10 cellular contexts compared by ENCODE assay signal in the genomic region with DNA sequence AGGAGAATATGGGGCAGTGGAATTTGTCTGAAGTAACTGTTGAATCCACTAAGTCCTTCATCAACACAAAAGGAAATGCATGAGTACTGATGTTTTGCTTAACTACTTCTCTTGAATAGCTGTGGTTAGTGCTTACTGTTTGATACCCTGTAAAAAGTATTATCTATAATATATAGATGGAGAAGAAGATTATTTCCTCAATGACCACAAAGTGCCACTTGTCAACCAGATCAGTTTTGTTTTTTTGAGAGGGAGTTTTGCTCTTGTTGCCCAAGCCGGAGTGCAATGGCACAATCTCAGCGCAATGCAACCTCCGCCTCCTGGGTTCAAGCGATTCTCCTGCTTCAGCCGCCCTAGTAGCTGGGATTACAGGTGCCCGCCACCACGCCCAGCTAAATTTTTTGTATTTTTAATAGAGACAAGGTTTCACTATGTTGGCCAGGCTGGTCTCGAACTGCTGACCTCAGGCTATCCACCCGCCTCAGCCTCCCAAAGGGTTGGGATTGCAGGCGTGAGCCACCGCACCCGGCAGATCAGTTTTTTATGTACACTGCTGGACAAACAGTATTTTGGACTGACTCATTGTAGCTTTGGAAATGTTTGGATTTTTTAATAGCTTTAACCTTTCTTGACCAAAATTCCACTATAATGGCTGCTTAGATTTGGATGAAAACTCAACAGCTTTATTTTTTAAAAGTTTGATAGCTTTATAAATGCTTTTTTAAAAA. TPM values are rescaled to one million over a fixed set of nuclear protein-coding genes. Genes with fewer than 3 reads are reported as not detected.
DNase-seq lines count a peak whose midpoint lies in the region; ATAC-seq, FAIRE-seq and TF ChIP-seq lines count a peak whose summit lies in the region.
"Had no signal": no experiment of that assay in that cellular context is flagged by ENCODE, and none has a peak within 500 bp of the region (broad histone marks: within the 10 kb centered on the region; RNA-seq: fewer than 3 reads in every experiment).

No MANE protein-coding gene starts in this region.

- no peak overlapping the region for H2AFZ ChIP-seq in OCI-LY1 (ENCODE audit: low read length)

- no peak overlapping the region for H3K4me3 Mint-ChIP-seq in chondrocyte (ENCODE audit: unreplicated experiment)

- H3K4me1 ChIP-seq in OCI-LY1 (ENCODE audit: insufficient read depth, low read length, severe bottlenecking) (peaks cover 28% of the 10 kb centered on the region), pancreas (peaks cover 8 to 21% (median 11%) of the 10 kb centered on the region in 3 donors)

- DNase-seq in chondrocyte (ENCODE audit: low spot score) (no peak), retinal pigment epithelial cell (ENCODE audit: low read depth) (no peak), HPDE6-E6E7 (ENCODE audit: extremely low spot score) (no peak), pancreas (no peak)
- DNase-seq: foreskin melanocyte; NCI-H2081; stimulated activated CD4-positive, alpha-beta T cell treated with anti-CD3 and anti-CD28 coated beads, Interleukin-4, amount 100 ng/mL, for 4 hours had no signal

- H3K9ac ChIP-seq in OCI-LY1 (ENCODE audit: low read length), result peak overlapping the region; percentile 71; the same call in 1 of the 2 replicates

- H3K4me2 ChIP-seq in OCI-LY1 (ENCODE audit: low read length), result peak overlapping the region; percentile 65

- H3K79me2 ChIP-seq in OCI-LY1 (ENCODE audit: insufficient read depth, low read length), result peaks cover 25% of the 10 kb centered on the region

- H3K27ac Mint-ChIP-seq in chondrocyte (ENCODE audit: unreplicated experiment), result peak overlapping the region; percentile 17

- H3K9me3 Mint-ChIP-seq in chondrocyte (ENCODE audit: low read depth), result no peaks in the 10 kb centered on the region

- peak overlapping the region; percentile 10 for H3K4me3 ChIP-seq in GM12875 (ENCODE audit: low read depth, low read length)
- peak overlapping the region; percentile 100 for H3K4me3 ChIP-seq in OCI-LY1 (ENCODE audit: low read depth, low read length, poor library complexity, severe bottlenecking)
- peak overlapping the region; percentile 97 for H3K4me3 ChIP-seq in retinal pigment epithelial cell (ENCODE audit: low read length)
- no peak overlapping the region for H3K4me3 ChIP-seq in pancreas

- H3K27me3 ChIP-seq in OCI-LY1 (ENCODE audit: insufficient read depth, low read length), result no peaks in the 10 kb centered on the region
- H3K27me3 ChIP-seq in pancreas, result no peaks in the 10 kb centered on the region

- no peaks in the 10 kb centered on the region for H3K9me2 ChIP-seq in OCI-LY1 (ENCODE audit: low read depth, low read length)

- H3K9me3 ChIP-seq in OCI-LY1 (ENCODE audit: low read length) (no peaks in the 10 kb centered on the region), pancreas (no peaks in the 10 kb centered on the region)

- no peaks in the 10 kb centered on the region for H4K20me1 ChIP-seq in OCI-LY1 (ENCODE audit: insufficient read depth, low read length)

- 95% methylated on average over 12 of the region's 12 CpGs for WGBS in pancreas, 2 donors

- intact Hi-C loops in pancreas (cut with DNase I), result no loop called here

- TF ChIP-seq CTCF in GM12875 (IDR thresholded peaks at IDR 0.05; ENCODE audit: borderline replicate concordance, insufficient read depth, low read depth, low read length) (no peak), OCI-LY1 (IDR thresholded peaks at IDR 0.05; ENCODE audit: low read length) (no peak), chondrocyte (IDR thresholded peaks at IDR 0.05) (no peak), retinal pigment epithelial cell (conservative IDR thresholded peaks at IDR 0.05; ENCODE audit: low read depth, low read length) (no peak), pancreas (IDR thresholded peaks at IDR 0.05) (no peak)

- no peak for ATAC-seq in pancreas
- ATAC-seq in HG02588 (IDR thresholded peaks at IDR 0.05; ENCODE audit: unreplicated experiment), result no peak

- no peaks in the 10 kb centered on the region for H3K27me3 Mint-ChIP-seq in chondrocyte (ENCODE audit: low read depth)

- H3K4me1 Mint-ChIP-seq in chondrocyte (ENCODE audit: low read depth), result peaks cover 40% of the 10 kb centered on the region

- peaks cover 55% of the 10 kb centered on the region for H3K36me3 ChIP-seq in OCI-LY1 (ENCODE audit: insufficient read depth, low read length)
- H3K36me3 ChIP-seq in pancreas, result peaks cover 0 to 13% (median 5%) of the 10 kb centered on the region in 3 donors

- H3K36me3 Mint-ChIP-seq in chondrocyte (ENCODE audit: low read depth), result peaks cover 25% of the 10 kb centered on the region

- H3F3A ChIP-seq in OCI-LY1 (ENCODE audit: insufficient read depth, low read length), result peaks cover 14% of the 10 kb centered on the region

- H3K27ac ChIP-seq in OCI-LY1 (ENCODE audit: low read depth, low read length, poor library complexity, severe bottlenecking) (no peak overlapping the region), pancreas (no peak overlapping the region)

- no peak for FAIRE-seq in pancreas (lab: Jason Lieb, UNC)

RNA-seq across cellular contexts. Expression of gene RPLP1, which starts 1.5 kb away (rescaled TPM):
- total RNA-seq in chondrocyte (1,418 to 1,674 TPM (median 1,473 TPM) in 3 replicates), pancreas (1,000 to 10,000 TPM in 1 of 6 donors, 100 to 1,000 TPM in 5; 578 to 1,123 (median 772) TPM)
- 100 to 1,000 TPM; 638 to 738 TPM for polyA plus RNA-seq in pancreas

RNA-seq across cellular contexts. Expression of gene KIF23, which starts 37.0 kb away (rescaled TPM):
- total RNA-seq in chondrocyte (13.5 to 20.4 TPM (median 14.8 TPM) in 3 replicates), pancreas (1 to 10 TPM in 2 of 6 donors, under 1 TPM in 4; 0.19 to 2.0 (median 0.82) TPM)
- 1 to 10 TPM in 1 of 2 donors, under 1 TPM in 1; 0.91 to 2.0 TPM for polyA plus RNA-seq in pancreas

Comparison
In these comparisons a context has a peak if more than half of its experiments do, and no peak if none do; other contexts are left out.
1. H3K4me3 ChIP-seq: peak in GM12875 (single experiment), OCI-LY1 (single experiment) and retinal pigment epithelial cell (single experiment); none in pancreas (0 of 4).